In the genomic region with DNA sequence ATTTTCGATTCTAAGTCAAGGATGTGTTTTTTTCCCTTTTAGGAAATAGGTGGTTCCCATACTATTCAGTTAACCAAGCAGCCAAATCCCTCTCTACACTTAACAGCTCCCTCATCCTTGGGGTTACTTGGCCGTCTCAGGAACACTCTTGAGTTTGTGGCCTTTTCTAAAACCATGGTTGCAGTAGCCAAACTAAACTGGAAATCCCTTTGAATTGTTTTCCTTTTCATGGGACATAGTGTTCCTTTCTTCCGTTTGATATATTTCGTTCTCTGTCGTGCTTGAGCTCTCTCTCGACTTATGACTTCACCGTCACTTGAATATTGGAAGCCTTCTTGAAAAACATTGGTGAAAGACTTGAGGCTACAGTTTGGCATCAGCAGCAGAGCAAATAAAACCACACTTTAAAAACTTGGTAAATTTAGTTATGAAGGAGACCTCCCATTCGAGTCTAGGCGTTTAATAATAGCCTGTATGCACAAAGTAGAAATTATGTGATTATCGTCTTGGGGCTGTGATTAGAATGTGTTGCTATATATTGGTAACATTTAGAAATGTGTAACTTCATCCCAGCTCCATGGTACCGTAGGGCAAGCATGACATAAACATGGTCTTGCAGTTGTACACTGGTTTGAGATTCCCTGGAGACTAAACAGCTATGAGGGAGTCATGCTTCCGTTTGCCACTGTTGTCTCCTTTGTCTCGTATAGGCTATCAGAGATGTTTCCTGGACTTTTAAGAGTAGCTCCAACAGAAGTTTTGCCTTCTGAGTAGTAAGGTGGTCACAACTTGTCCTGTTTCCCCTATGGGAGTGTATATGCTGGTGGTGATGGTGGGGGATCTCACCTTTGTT, we compare ENCODE assay signal across 23 cellular contexts.
DNase-seq lines count a peak whose midpoint lies in the region; ATAC-seq and TF ChIP-seq lines count a peak whose summit lies in the region.
"Had no signal": no experiment of that assay in that cellular context is flagged by ENCODE, and none has a peak within 500 bp of the region (broad histone marks: within the 10 kb centered on the region; RNA-seq: fewer than 3 reads in every experiment).

No MANE protein-coding gene starts in this region.

- TF ChIP-seq CTCF in MCF 10A (IDR thresholded peaks at IDR 0.05; ENCODE audit: unreplicated experiment) (no peak), mammary epithelial cell (conservative IDR thresholded peaks at IDR 0.05 in 1 of 2, IDR thresholded peaks at IDR 0.05 in 1 of 2; ENCODE audit: extremely low read depth in 1 of 2, insufficient read depth in 1 of 2, low read depth in 1 of 2, low read length in 2 of 2) (no peak), fibroblast of mammary gland (conservative IDR thresholded peaks at IDR 0.05; ENCODE audit: control insufficient read depth, insufficient read depth, low read depth, low read length) (no peak), osteoblast (IDR thresholded peaks at IDR 0.05; ENCODE audit: extremely low read depth, low read depth, low read length) (no peak), upper lobe of left lung (IDR thresholded peaks at IDR 0.05) (no peak)

- H3K9me3 Mint-ChIP-seq in MCF 10A (ENCODE audit: unreplicated experiment), result no peaks in the 10 kb centered on the region
- H3K9me3 Mint-ChIP-seq in stimulated activated memory B cell treated with anti-CD40 and anti-IgM and Interleukin-4, amounts not matched to agents 10 μg/mL and 1 μg/mL and 100 μg/mL, for 72 hours, result no peaks in the 10 kb centered on the region

- no peak overlapping the region for H3K4me3 Mint-ChIP-seq in MCF 10A (ENCODE audit: unreplicated experiment)
- no peak overlapping the region for H3K4me3 Mint-ChIP-seq in stimulated activated memory B cell treated with anti-CD40 and anti-IgM and Interleukin-4, amounts not matched to agents 10 μg/mL and 1 μg/mL and 100 μg/mL, for 72 hours

- H3K79me2 ChIP-seq in mammary epithelial cell (ENCODE audit: insufficient read depth, low read length) (peaks cover 21% of the 10 kb centered on the region), osteoblast (ENCODE audit: insufficient read depth, low read length) (peaks cover 52% of the 10 kb centered on the region)

- no peak overlapping the region for H3K27ac ChIP-seq in mammary epithelial cell (ENCODE audit: insufficient read depth, low read depth, low read length)
- no peak overlapping the region for H3K27ac ChIP-seq in osteoblast (ENCODE audit: low read depth, low read length)
- H3K27ac ChIP-seq in upper lobe of left lung, result no peak overlapping the region
- H3K27ac ChIP-seq: 22Rv1, ovary had no signal

- no peak overlapping the region for H3K9ac ChIP-seq in mammary epithelial cell (ENCODE audit: insufficient read depth, low read length)

- BruUV-seq in MCF 10A (replicated peaks; lab: Mats Ljungman, UMichigan), result no TSS peak
- BruUV-seq in mammary epithelial cell (replicated peaks; lab: Mats Ljungman, UMichigan), result no TSS peak

- 97% methylated on average over 13 of the region's 13 CpGs for WGBS in mammary epithelial cell (ENCODE audit: low coverage, missing lambda C conversion rate)
- 78 to 83% methylated on average over 13 of the region's 13 CpGs for WGBS in upper lobe of left lung, 2 donors

- no peaks in the 10 kb centered on the region for H3K27me3 Mint-ChIP-seq in MCF 10A (ENCODE audit: insufficient read depth, unreplicated experiment)
- no peaks in the 10 kb centered on the region for H3K27me3 Mint-ChIP-seq in stimulated activated memory B cell treated with anti-CD40 and anti-IgM and Interleukin-4, amounts not matched to agents 10 μg/mL and 1 μg/mL and 100 μg/mL, for 72 hours

- no peaks in the 10 kb centered on the region for H3K36me3 ChIP-seq in mammary epithelial cell (ENCODE audit: insufficient read depth, low read length)
- no peaks in the 10 kb centered on the region for H3K36me3 ChIP-seq in osteoblast (ENCODE audit: insufficient read depth, low read length)
- no peaks in the 10 kb centered on the region for H3K36me3 ChIP-seq in upper lobe of left lung
- H3K36me3 ChIP-seq: MG63, ovary had no signal

- no peak for ATAC-seq in upper lobe of left lung (ENCODE audit: low FRiP score in 2 of 2)
- no peak for ATAC-seq in GM21360 (IDR thresholded peaks at IDR 0.05; ENCODE audit: unreplicated experiment)
- no peak for ATAC-seq in stimulated activated memory B cell treated with anti-CD40 and anti-IgM and Interleukin-4, amounts not matched to agents 10 μg/mL and 1 μg/mL and 100 μg/mL, for 72 hours

- H2AFZ ChIP-seq in mammary epithelial cell (ENCODE audit: low read depth, low read length) (no peak overlapping the region), osteoblast (ENCODE audit: low read length) (no peak overlapping the region)

- peaks cover 33% of the 10 kb centered on the region for H3K4me1 ChIP-seq in mammary epithelial cell (ENCODE audit: insufficient read depth, low read length)
- peaks cover 5% of the 10 kb centered on the region for H3K4me1 ChIP-seq in osteoblast (ENCODE audit: insufficient read depth, low read length)
- H3K4me1 ChIP-seq in upper lobe of left lung, result peaks cover 0 to 40% (median 15%) of the 10 kb centered on the region in 4 donors

- peak in 3 of 4 donors; percentile 49 to 72 (median 65) for TF ChIP-seq EP300 in upper lobe of left lung (IDR thresholded peaks at IDR 0.05)

- in situ Hi-C loops in mammary epithelial cell (cut with MboI; ENCODE audit: low sequenced_read_pairs in 2 of 2), result no loop called here

- CTCF ChIA-PET in MCF 10A (lab: Yijun Ruan, JAX) (interaction anchor here (0.7 to 1.7 kb wide), 8 partner anchors 14 to 505 kb away, joined by 3 to 8 read pairs (median 3); no protein-coding TSS in a partner anchor), mammary epithelial cell (lab: Charles Lee; ENCODE audit: low non-redundant PET) (no interaction called here)

- no peaks in the 10 kb centered on the region for H3K27me3 ChIP-seq in mammary epithelial cell (ENCODE audit: insufficient read depth, low read length)
- no peaks in the 10 kb centered on the region for H3K27me3 ChIP-seq in osteoblast (ENCODE audit: insufficient read depth, low read length)
- no peaks in the 10 kb centered on the region for H3K27me3 ChIP-seq in upper lobe of left lung
- H3K27me3 ChIP-seq: MG63, ovary, testis had no signal

- POLR2A ChIA-PET in MCF 10A (lab: Yijun Ruan, JAX), result interaction anchor here (0.6 to 3.3 kb wide), 11 partner anchors 10 to 206 kb away, joined by 3 to 22 read pairs (median 4); partner anchors contain the start of gene PTPRG

- peaks cover 51% of the 10 kb centered on the region for H3K4me1 Mint-ChIP-seq in MCF 10A (ENCODE audit: insufficient read depth, unreplicated experiment)
- H3K4me1 Mint-ChIP-seq in stimulated activated memory B cell treated with anti-CD40 and anti-IgM and Interleukin-4, amounts not matched to agents 10 μg/mL and 1 μg/mL and 100 μg/mL, for 72 hours, result no peaks in the 10 kb centered on the region

- peaks cover 17% of the 10 kb centered on the region for H3K36me3 Mint-ChIP-seq in MCF 10A (ENCODE audit: insufficient read depth, unreplicated experiment)
- no peaks in the 10 kb centered on the region for H3K36me3 Mint-ChIP-seq in stimulated activated memory B cell treated with anti-CD40 and anti-IgM and Interleukin-4, amounts not matched to agents 10 μg/mL and 1 μg/mL and 100 μg/mL, for 72 hours

- H3K27ac Mint-ChIP-seq in MCF 10A (ENCODE audit: low read depth, unreplicated experiment), result peak overlapping the region; percentile 65
- H3K27ac Mint-ChIP-seq in stimulated activated memory B cell treated with anti-CD40 and anti-IgM and Interleukin-4, amounts not matched to agents 10 μg/mL and 1 μg/mL and 100 μg/mL, for 72 hours, result no peak overlapping the region

- H4K20me1 ChIP-seq in mammary epithelial cell (ENCODE audit: insufficient read depth, low read length), result no peaks in the 10 kb centered on the region
- H4K20me1 ChIP-seq in osteoblast (ENCODE audit: insufficient read depth, low read length), result peaks cover 29% of the 10 kb centered on the region

- intact Hi-C loops in MCF 10A (cut with micrococcal nuclease), result no loop called here
- intact Hi-C loops in mammary epithelial cell (cut with micrococcal nuclease), result no loop called here

- H3K4me3 ChIP-seq in mammary epithelial cell (replicated peaks in 1 of 3; ENCODE audit: insufficient read depth in 1 of 3, low read depth in 2 of 3, low read length in 3 of 3) (no peak overlapping the region), fibroblast of mammary gland (ENCODE audit: control insufficient read depth, low read depth, low read length) (no peak overlapping the region), osteoblast (ENCODE audit: insufficient read depth, low read length) (no peak overlapping the region), upper lobe of left lung (no peak overlapping the region)
- H3K4me3 ChIP-seq: GM12878, MG63, ovary, testis had no signal

- dilution Hi-C loops in mammary epithelial cell (cut with HindIII; ENCODE audit: low sequenced_read_pairs), result no loop called here

- no peak for TF ChIP-seq POLR2A in upper lobe of left lung (IDR thresholded peaks at IDR 0.05)

- H3K9me3 ChIP-seq in mammary epithelial cell (replicated peaks; ENCODE audit: insufficient read depth, low read length), result no peaks in the 10 kb centered on the region
- no peaks in the 10 kb centered on the region for H3K9me3 ChIP-seq in osteoblast (ENCODE audit: low read depth, low read length)
- no peaks in the 10 kb centered on the region for H3K9me3 ChIP-seq in upper lobe of left lung
- H3K9me3 ChIP-seq: MG63, ovary, testis had no signal

- no peak for DNase-seq in MCF 10A (ENCODE audit: unreplicated experiment)
- no peak for DNase-seq in mammary epithelial cell
- DNase-seq in fibroblast of mammary gland (ENCODE audit: low read depth), result peak; percentile 34
- DNase-seq in osteoblast (ENCODE audit: insufficient read length, low spot score, missing footprints), result no peak
- DNase-seq in upper lobe of left lung, result no peak
- DNase-seq in SIG-M5 (lab: John Stamatoyannopoulos, UW), result no peak
- DNase-seq: activated CD4-positive, alpha-beta T cell treated with anti-CD3 and anti-CD28 coated beads, Interleukin-2, amount 50 U/mL, for 1 hour; activated CD8-positive, alpha-beta memory T cell treated with anti-CD3 and anti-CD28 coated beads, Interleukin-2, amount 50 U/mL, for 48 hours; activated naive CD4-positive, alpha-beta T cell; anterior cingulate cortex; C1 segment of cervical spinal cord; GDM1; IMR-90; MG63; NCI-H1694 treated with DMSO at 0.1 percent for 48 hours; ovary; RPMI8226; SW 1271; testis had no signal

- H3K4me2 ChIP-seq in mammary epithelial cell (ENCODE audit: insufficient read depth, low read depth, low read length) (no peak overlapping the region), osteoblast (ENCODE audit: insufficient read depth, low read length) (peak overlapping the region; percentile 5)
